ENCODE assay signal across 8 cellular contexts in genomic region chr11:59058120-59058917, GRCh38. TPM values are rescaled to one million over a fixed set of nuclear protein-coding genes. Genes with fewer than 3 reads are reported as not detected.
DNase-seq lines count a peak whose midpoint lies in the region; TF ChIP-seq lines count a peak whose summit lies in the region.
"Not testable (repeated sequence)": the region's sequence is repeated elsewhere in the genome, so short reads cannot be mapped to it uniquely, and the experiment has no call there.

No MANE protein-coding gene starts in this region.

- H3K36me3 Mint-ChIP-seq in activated T-helper 2 cell treated with anti-CD3 and anti-CD28 coated beads, Interferon-gamma antibody, Interleukin-2, Interleukin-4, amounts not matched to agents 10 μg/mL and 5 μg/mL and 100 μg/mL, durations not matched to agents 14 hours and 24 hours and 36 hours (ENCODE audit: low read depth); nephron progenitor cell (ENCODE audit: low read depth): not testable (repeated sequence)

- H3K27me3 Mint-ChIP-seq in activated T-helper 2 cell treated with anti-CD3 and anti-CD28 coated beads, Interferon-gamma antibody, Interleukin-2, Interleukin-4, amounts not matched to agents 10 μg/mL and 5 μg/mL and 100 μg/mL, durations not matched to agents 14 hours and 24 hours and 36 hours (ENCODE audit: low read depth), result peaks cover 32% of the 10 kb centered on the region
- H3K27me3 Mint-ChIP-seq in nephron progenitor cell (ENCODE audit: low read depth, poor library complexity), result peaks cover 13% of the 10 kb centered on the region

- DNase-seq in EL (peak; percentile 94), H4 (ENCODE audit: low spot score) (peak; percentile 87), Kasumi-1 (lab: John Stamatoyannopoulos, UW) (peak; percentile 85 to 88), RPMI8226 (peak; percentile 83), foreskin fibroblast (peak; percentile 83 to 90), nephron progenitor cell (peak; percentile 97)
- peak; percentile 77 for DNase-seq in activated T-helper 2 cell treated with anti-CD3 and anti-CD28 coated beads, Interferon-gamma antibody, Interleukin-2, Interleukin-4, amounts not matched to agents 10 μg/mL and 5 μg/mL and 100 μg/mL, durations not matched to agents 14 hours and 24 hours and 36 hours (ENCODE audit: low spot score)
- peak; percentile 52 to 82 (median 74) for DNase-seq in stimulated activated naive CD4-positive, alpha-beta T cell (lab: John Stamatoyannopoulos, UW)

- H3K4me1 Mint-ChIP-seq in activated T-helper 2 cell treated with anti-CD3 and anti-CD28 coated beads, Interferon-gamma antibody, Interleukin-2, Interleukin-4, amounts not matched to agents 10 μg/mL and 5 μg/mL and 100 μg/mL, durations not matched to agents 14 hours and 24 hours and 36 hours (ENCODE audit: low read depth); nephron progenitor cell: not testable (repeated sequence)

- not testable (repeated sequence) for H3K9me3 Mint-ChIP-seq in activated T-helper 2 cell treated with anti-CD3 and anti-CD28 coated beads, Interferon-gamma antibody, Interleukin-2, Interleukin-4, amounts not matched to agents 10 μg/mL and 5 μg/mL and 100 μg/mL, durations not matched to agents 14 hours and 24 hours and 36 hours; nephron progenitor cell

- intact Hi-C loops in activated T-helper 2 cell treated with anti-CD3 and anti-CD28 coated beads, Interferon-gamma antibody, Interleukin-2, Interleukin-4, amounts not matched to agents 10 μg/mL and 5 μg/mL and 100 μg/mL, durations not matched to agents 14 hours and 24 hours and 36 hours (cut with micrococcal nuclease), result loop anchor here (5.0 kb wide), 1 partner anchor 49 kb away; the partner anchor contains the start of gene FAM111B

- peak overlapping the region; percentile 11 to 26 for H3K4me3 ChIP-seq in foreskin fibroblast (ENCODE audit: low read depth in 1 of 2, low read length in 2 of 2)

- peak; percentile 84 for TF ChIP-seq CTCF in foreskin fibroblast (IDR thresholded peaks at IDR 0.05; ENCODE audit: low read depth, low read length)
- TF ChIP-seq CTCF in nephron progenitor cell (IDR thresholded peaks at IDR 0.05), result peak; percentile 92

- H3K27ac Mint-ChIP-seq in activated T-helper 2 cell treated with anti-CD3 and anti-CD28 coated beads, Interferon-gamma antibody, Interleukin-2, Interleukin-4, amounts not matched to agents 10 μg/mL and 5 μg/mL and 100 μg/mL, durations not matched to agents 14 hours and 24 hours and 36 hours; nephron progenitor cell: not testable (repeated sequence)

- H3K4me3 Mint-ChIP-seq in activated T-helper 2 cell treated with anti-CD3 and anti-CD28 coated beads, Interferon-gamma antibody, Interleukin-2, Interleukin-4, amounts not matched to agents 10 μg/mL and 5 μg/mL and 100 μg/mL, durations not matched to agents 14 hours and 24 hours and 36 hours (ENCODE audit: low read depth), result peak overlapping the region; percentile 74
- H3K4me3 Mint-ChIP-seq in nephron progenitor cell, result peak overlapping the region; percentile 89

RNA-seq across cellular contexts. Expression of gene GLYATL1B, which starts 27.8 kb away (rescaled TPM):
- not detected in 2 replicates for total RNA-seq in H4 (2014; rRNA removed; shearing (Covaris generic))
- total RNA-seq in activated T-helper 2 cell treated with anti-CD3 and anti-CD28 coated beads, Interferon-gamma antibody, Interleukin-2, Interleukin-4, amounts not matched to agents 10 μg/mL and 5 μg/mL and 100 μg/mL, durations not matched to agents 14 hours and 24 hours and 36 hours, result not detected in 2 replicates

RNA-seq across cellular contexts. Expression of gene FAM111B, which starts 48.7 kb away (rescaled TPM):
- total RNA-seq in H4 (2014; rRNA removed; shearing (Covaris generic)), result 19.9 and 29.0 TPM in 2 replicates
- total RNA-seq in activated T-helper 2 cell treated with anti-CD3 and anti-CD28 coated beads, Interferon-gamma antibody, Interleukin-2, Interleukin-4, amounts not matched to agents 10 μg/mL and 5 μg/mL and 100 μg/mL, durations not matched to agents 14 hours and 24 hours and 36 hours, result 57.6 and 59.4 TPM in 2 replicates

Comparison
In these comparisons a context has a peak if more than half of its experiments do, and no peak if none do; other contexts are left out.
1. Peak in every context shown above with its lines: DNase-seq and H3K4me3 ChIP-seq.